Comparison of ENCODE assay signal across 1 cellular context in the genomic region with DNA sequence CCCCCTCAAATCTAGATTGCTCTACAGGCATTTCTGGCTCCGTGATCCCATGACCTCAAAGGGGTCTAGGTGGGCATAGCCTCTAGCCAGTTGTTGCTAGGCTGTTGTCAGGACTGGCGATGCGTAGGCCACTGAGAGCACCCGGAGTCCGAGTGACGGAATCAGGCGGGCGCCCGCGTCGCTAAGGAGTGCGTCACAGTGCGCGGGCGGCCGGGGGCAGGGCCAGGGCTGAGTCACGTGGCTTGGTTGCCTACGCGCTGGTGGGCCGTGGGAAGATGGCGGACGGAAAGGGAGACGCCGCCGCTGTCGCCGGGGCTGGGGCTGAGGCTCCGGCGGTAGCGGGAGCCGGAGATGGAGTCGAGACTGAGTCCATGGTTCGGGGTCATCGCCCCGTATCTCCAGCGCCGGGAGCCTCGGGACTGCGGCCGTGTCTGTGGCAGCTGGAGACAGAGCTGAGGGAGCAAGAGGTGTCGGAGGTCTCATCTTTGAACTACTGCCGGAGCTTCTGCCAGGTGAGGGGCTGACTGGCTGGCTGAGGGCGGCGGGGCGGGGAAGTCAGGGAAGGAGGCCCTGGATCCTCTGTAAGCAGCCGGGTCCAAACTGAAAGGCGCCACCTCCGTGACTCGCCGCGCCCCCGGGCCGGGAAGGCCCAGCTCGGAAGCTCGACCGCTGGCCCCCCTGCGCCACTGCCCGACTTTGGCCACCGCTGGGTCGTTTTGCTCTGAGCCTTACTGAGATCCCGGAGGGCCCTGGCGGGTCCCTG.
TF ChIP-seq lines count a peak whose summit lies in the region.

A gene with protein sequence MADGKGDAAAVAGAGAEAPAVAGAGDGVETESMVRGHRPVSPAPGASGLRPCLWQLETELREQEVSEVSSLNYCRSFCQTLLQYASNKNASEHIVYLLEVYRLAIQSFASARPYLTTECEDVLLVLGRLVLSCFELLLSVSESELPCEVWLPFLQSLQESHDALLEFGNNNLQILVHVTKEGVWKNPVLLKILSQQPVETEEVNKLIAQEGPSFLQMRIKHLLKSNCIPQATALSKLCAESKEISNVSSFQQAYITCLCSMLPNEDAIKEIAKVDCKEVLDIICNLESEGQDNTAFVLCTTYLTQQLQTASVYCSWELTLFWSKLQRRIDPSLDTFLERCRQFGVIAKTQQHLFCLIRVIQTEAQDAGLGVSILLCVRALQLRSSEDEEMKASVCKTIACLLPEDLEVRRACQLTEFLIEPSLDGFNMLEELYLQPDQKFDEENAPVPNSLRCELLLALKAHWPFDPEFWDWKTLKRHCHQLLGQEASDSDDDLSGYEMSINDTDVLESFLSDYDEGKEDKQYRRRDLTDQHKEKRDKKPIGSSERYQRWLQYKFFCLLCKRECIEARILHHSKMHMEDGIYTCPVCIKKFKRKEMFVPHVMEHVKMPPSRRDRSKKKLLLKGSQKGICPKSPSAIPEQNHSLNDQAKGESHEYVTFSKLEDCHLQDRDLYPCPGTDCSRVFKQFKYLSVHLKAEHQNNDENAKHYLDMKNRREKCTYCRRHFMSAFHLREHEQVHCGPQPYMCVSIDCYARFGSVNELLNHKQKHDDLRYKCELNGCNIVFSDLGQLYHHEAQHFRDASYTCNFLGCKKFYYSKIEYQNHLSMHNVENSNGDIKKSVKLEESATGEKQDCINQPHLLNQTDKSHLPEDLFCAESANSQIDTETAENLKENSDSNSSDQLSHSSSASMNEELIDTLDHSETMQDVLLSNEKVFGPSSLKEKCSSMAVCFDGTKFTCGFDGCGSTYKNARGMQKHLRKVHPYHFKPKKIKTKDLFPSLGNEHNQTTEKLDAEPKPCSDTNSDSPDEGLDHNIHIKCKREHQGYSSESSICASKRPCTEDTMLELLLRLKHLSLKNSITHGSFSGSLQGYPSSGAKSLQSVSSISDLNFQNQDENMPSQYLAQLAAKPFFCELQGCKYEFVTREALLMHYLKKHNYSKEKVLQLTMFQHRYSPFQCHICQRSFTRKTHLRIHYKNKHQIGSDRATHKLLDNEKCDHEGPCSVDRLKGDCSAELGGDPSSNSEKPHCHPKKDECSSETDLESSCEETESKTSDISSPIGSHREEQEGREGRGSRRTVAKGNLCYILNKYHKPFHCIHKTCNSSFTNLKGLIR (N-terminal part only) (plus strand): TSS at position 263 of the 763 bp plus-strand sequence. CDS start 13 bp downstream, at position 276.

TF ChIP-seq in HepG2, 621 proteins besides CTCF, POLR2A, EP300 and RAD21 (continued from another document and continues in another):
- TF ChIP-seq, protein P1, sequence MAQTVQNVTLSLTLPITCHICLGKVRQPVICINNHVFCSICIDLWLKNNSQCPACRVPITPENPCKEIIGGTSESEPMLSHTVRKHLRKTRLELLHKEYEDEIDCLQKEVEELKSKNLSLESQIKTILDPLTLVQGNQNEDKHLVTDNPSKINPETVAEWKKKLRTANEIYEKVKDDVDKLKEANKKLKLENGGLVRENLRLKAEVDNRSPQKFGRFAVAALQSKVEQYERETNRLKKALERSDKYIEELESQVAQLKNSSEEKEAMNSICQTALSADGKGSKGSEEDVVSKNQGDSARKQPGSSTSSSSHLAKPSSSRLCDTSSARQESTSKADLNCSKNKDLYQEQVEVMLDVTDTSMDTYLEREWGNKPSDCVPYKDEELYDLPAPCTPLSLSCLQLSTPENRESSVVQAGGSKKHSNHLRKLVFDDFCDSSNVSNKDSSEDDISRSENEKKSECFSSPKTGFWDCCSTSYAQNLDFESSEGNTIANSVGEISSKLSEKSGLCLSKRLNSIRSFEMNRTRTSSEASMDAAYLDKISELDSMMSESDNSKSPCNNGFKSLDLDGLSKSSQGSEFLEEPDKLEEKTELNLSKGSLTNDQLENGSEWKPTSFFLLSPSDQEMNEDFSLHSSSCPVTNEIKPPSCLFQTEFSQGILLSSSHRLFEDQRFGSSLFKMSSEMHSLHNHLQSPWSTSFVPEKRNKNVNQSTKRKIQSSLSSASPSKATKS (CRISPR knock-in tag; IDR thresholded peaks at IDR 0.05): no peak
- no peak for TF ChIP-seq ZNF75D (CRISPR knock-in tag; IDR thresholded peaks at IDR 0.05; ENCODE audit: borderline replicate concordance)
- no peak; a peak in 1 of 4 replicates for TF ChIP-seq NR2F1 (CRISPR knock-in tag; IDR thresholded peaks at IDR 0.05)
- no peak for TF ChIP-seq JARID2 (CRISPR knock-in tag; IDR thresholded peaks at IDR 0.05; ENCODE audit: insufficient replicate concordance)
- TF ChIP-seq GTF2F1 (IDR thresholded peaks at IDR 0.05; ENCODE audit: low read length): no peak
- peak; percentile 89 for TF ChIP-seq BRCA1 (CRISPR knock-in tag; IDR thresholded peaks at IDR 0.05)
- no peak for TF ChIP-seq MZF1 (CRISPR knock-in tag; IDR thresholded peaks at IDR 0.05; ENCODE audit: borderline replicate concordance)
- TF ChIP-seq, protein P2, sequence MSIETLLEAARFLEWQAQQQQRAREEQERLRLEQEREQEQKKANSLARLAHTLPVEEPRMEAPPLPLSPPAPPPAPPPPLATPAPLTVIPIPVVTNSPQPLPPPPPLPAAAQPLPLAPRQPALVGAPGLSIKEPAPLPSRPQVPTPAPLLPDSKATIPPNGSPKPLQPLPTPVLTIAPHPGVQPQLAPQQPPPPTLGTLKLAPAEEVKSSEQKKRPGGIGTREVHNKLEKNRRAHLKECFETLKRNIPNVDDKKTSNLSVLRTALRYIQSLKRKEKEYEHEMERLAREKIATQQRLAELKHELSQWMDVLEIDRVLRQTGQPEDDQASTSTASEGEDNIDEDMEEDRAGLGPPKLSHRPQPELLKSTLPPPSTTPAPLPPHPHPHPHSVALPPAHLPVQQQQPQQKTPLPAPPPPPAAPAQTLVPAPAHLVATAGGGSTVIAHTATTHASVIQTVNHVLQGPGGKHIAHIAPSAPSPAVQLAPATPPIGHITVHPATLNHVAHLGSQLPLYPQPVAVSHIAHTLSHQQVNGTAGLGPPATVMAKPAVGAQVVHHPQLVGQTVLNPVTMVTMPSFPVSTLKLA (IDR thresholded peaks at IDR 0.05): peak; percentile 55
- TF ChIP-seq ZNF883 (CRISPR knock-in tag; IDR thresholded peaks at IDR 0.05; ENCODE audit: not compliant biosample characterization): no peak
- peak; percentile 88; the same call in 1 of the 2 replicates for TF ChIP-seq ZNF619 (CRISPR knock-in tag; IDR thresholded peaks at IDR 0.05)
- no peak for TF ChIP-seq ZEB1 (IDR thresholded peaks at IDR 0.05; ENCODE audit: insufficient replicate concordance, low read depth)
- no peak for TF ChIP-seq ZNF337 (CRISPR knock-in tag; IDR thresholded peaks at IDR 0.05; ENCODE audit: borderline replicate concordance, low read depth)
- TF ChIP-seq ZNF234 (CRISPR knock-in tag; conservative IDR thresholded peaks at IDR 0.05): no peak
- TF ChIP-seq, protein P3, sequence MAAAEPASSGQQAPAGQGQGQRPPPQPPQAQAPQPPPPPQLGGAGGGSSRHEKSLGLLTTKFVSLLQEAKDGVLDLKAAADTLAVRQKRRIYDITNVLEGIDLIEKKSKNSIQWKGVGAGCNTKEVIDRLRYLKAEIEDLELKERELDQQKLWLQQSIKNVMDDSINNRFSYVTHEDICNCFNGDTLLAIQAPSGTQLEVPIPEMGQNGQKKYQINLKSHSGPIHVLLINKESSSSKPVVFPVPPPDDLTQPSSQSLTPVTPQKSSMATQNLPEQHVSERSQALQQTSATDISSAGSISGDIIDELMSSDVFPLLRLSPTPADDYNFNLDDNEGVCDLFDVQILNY (CRISPR knock-in tag; conservative IDR thresholded peaks at IDR 0.05): peak; percentile 39; the same call in 1 of the 2 replicates
- TF ChIP-seq, protein P4, sequence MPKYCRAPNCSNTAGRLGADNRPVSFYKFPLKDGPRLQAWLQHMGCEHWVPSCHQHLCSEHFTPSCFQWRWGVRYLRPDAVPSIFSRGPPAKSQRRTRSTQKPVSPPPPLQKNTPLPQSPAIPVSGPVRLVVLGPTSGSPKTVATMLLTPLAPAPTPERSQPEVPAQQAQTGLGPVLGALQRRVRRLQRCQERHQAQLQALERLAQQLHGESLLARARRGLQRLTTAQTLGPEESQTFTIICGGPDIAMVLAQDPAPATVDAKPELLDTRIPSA (CRISPR knock-in tag; IDR thresholded peaks at IDR 0.05; ENCODE audit: borderline replicate concordance): no peak
- TF ChIP-seq, protein P5, sequence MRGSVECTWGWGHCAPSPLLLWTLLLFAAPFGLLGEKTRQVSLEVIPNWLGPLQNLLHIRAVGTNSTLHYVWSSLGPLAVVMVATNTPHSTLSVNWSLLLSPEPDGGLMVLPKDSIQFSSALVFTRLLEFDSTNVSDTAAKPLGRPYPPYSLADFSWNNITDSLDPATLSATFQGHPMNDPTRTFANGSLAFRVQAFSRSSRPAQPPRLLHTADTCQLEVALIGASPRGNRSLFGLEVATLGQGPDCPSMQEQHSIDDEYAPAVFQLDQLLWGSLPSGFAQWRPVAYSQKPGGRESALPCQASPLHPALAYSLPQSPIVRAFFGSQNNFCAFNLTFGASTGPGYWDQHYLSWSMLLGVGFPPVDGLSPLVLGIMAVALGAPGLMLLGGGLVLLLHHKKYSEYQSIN (CRISPR knock-in tag; IDR thresholded peaks at IDR 0.05; ENCODE audit: borderline replicate concordance): 0 out of 2 replicates have a peak, but pooled peaks have one; percentile 81
- no peak for TF ChIP-seq HDAC6 (IDR thresholded peaks at IDR 0.05; ENCODE audit: low read depth, low read length)
- TF ChIP-seq HNF4A (CRISPR knock-in tag; IDR thresholded peaks at IDR 0.05): peak; percentile 49
- TF ChIP-seq ZFX (CRISPR knock-in tag; IDR thresholded peaks at IDR 0.05; ENCODE audit: low read depth): peak; percentile 96
- TF ChIP-seq HNRNPLL (IDR thresholded peaks at IDR 0.05; ENCODE audit: low read depth, low read length, poor library complexity, severe bottlenecking): peak; percentile 74
- TF ChIP-seq ZNF572 (CRISPR knock-in tag; IDR thresholded peaks at IDR 0.05): 0 out of 2 replicates have a peak, but pooled peaks have one; percentile 29
- TF ChIP-seq, protein P6, sequence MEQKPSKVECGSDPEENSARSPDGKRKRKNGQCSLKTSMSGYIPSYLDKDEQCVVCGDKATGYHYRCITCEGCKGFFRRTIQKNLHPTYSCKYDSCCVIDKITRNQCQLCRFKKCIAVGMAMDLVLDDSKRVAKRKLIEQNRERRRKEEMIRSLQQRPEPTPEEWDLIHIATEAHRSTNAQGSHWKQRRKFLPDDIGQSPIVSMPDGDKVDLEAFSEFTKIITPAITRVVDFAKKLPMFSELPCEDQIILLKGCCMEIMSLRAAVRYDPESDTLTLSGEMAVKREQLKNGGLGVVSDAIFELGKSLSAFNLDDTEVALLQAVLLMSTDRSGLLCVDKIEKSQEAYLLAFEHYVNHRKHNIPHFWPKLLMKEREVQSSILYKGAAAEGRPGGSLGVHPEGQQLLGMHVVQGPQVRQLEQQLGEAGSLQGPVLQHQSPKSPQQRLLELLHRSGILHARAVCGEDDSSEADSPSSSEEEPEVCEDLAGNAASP (CRISPR knock-in tag; IDR thresholded peaks at IDR 0.05; ENCODE audit: borderline replicate concordance): peak; percentile 66
- TF ChIP-seq, protein P7, sequence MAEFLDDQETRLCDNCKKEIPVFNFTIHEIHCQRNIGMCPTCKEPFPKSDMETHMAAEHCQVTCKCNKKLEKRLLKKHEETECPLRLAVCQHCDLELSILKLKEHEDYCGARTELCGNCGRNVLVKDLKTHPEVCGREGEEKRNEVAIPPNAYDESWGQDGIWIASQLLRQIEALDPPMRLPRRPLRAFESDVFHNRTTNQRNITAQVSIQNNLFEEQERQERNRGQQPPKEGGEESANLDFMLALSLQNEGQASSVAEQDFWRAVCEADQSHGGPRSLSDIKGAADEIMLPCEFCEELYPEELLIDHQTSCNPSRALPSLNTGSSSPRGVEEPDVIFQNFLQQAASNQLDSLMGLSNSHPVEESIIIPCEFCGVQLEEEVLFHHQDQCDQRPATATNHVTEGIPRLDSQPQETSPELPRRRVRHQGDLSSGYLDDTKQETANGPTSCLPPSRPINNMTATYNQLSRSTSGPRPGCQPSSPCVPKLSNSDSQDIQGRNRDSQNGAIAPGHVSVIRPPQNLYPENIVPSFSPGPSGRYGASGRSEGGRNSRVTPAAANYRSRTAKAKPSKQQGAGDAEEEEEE (CRISPR knock-in tag; IDR thresholded peaks at IDR 0.05; ENCODE audit: borderline replicate concordance): no peak
- no peak; the same call in 1 of the 2 replicates for TF ChIP-seq PHF21A (CRISPR knock-in tag; IDR thresholded peaks at IDR 0.05)
- 0 out of 2 replicates have a peak, but pooled peaks have one; percentile 74 for TF ChIP-seq ZNF138 (CRISPR knock-in tag; IDR thresholded peaks at IDR 0.05; ENCODE audit: low read depth)
- TF ChIP-seq CCDC6 (CRISPR knock-in tag; IDR thresholded peaks at IDR 0.05): peak; percentile 60; the same call in 1 of the 2 replicates
- TF ChIP-seq LCORL (IDR thresholded peaks at IDR 0.05): no peak
- TF ChIP-seq LCORL (CRISPR knock-in tag; IDR thresholded peaks at IDR 0.05): 0 out of 2 replicates have a peak, but pooled peaks have one; percentile 33
- TF ChIP-seq SMARCC2 (IDR thresholded peaks at IDR 0.05): no peak
- no peak; the same call in 1 of the 2 replicates for TF ChIP-seq ZBTB3 (CRISPR knock-in tag; IDR thresholded peaks at IDR 0.05; ENCODE audit: borderline replicate concordance, low read depth)
- TF ChIP-seq THAP11 (CRISPR knock-in tag; IDR thresholded peaks at IDR 0.05): peak; percentile 94
- TF ChIP-seq MTA1 (CRISPR knock-in tag; IDR thresholded peaks at IDR 0.05; ENCODE audit: borderline replicate concordance): no peak
- TF ChIP-seq FOXC1 (CRISPR knock-in tag; IDR thresholded peaks at IDR 0.05; ENCODE audit: borderline replicate concordance): 0 out of 2 replicates have a peak, but pooled peaks have one; percentile 54
- TF ChIP-seq MBNL3 (CRISPR knock-in tag; conservative IDR thresholded peaks at IDR 0.05): no peak
- TF ChIP-seq NR2F2 (IDR thresholded peaks at IDR 0.05; ENCODE audit: borderline replicate concordance, low read depth): peak; percentile 46; the same call in 1 of the 2 replicates
- no peak for TF ChIP-seq NFE2 (CRISPR knock-in tag; IDR thresholded peaks at IDR 0.05)
- TF ChIP-seq, protein P8, sequence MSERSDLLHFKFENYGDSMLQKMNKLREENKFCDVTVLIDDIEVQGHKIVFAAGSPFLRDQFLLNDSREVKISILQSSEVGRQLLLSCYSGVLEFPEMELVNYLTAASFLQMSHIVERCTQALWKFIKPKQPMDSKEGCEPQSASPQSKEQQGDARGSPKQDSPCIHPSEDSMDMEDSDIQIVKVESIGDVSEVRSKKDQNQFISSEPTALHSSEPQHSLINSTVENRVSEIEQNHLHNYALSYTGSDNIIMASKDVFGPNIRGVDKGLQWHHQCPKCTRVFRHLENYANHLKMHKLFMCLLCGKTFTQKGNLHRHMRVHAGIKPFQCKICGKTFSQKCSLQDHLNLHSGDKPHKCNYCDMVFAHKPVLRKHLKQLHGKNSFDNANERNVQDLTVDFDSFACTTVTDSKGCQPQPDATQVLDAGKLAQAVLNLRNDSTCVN (CRISPR knock-in tag; IDR thresholded peaks at IDR 0.05; ENCODE audit: borderline replicate concordance): peak; percentile 40; the same call in 1 of the 2 replicates
- TF ChIP-seq ZNF235 (CRISPR knock-in tag; IDR thresholded peaks at IDR 0.05; ENCODE audit: borderline replicate concordance): no peak
- TF ChIP-seq TEAD2 (CRISPR knock-in tag; IDR thresholded peaks at IDR 0.05): no peak
- no peak for TF ChIP-seq AKAP8 (CRISPR knock-in tag; IDR thresholded peaks at IDR 0.05)
- TF ChIP-seq ZNF703 (CRISPR knock-in tag; IDR thresholded peaks at IDR 0.05; ENCODE audit: borderline replicate concordance): peak; percentile 27; the same call in 1 of the 2 replicates
- peak; percentile 87; the same call in 1 of the 2 replicates for TF ChIP-seq HOXA5 (CRISPR knock-in tag; IDR thresholded peaks at IDR 0.05)
